Comparison of ENCODE assay signal across 9 cellular contexts in genomic region chr2:63078852-63079606, GRCh38. TPM values are rescaled to one million over a fixed set of nuclear protein-coding genes. Genes with fewer than 3 reads are reported as not detected.
A peak's percentile ranks its signal among the peaks of the same experiment; 100 is the strongest.
DNase-seq lines count a peak whose midpoint lies in the region; ATAC-seq, FAIRE-seq and TF ChIP-seq lines count a peak whose summit lies in the region.
"Had no signal": no experiment of that assay in that cellular context is flagged by ENCODE, and none has a peak within 500 bp of the region (broad histone marks: within the 10 kb centered on the region; RNA-seq: fewer than 3 reads in every experiment).

No MANE protein-coding gene starts in this region.

- no peak overlapping the region for H3K4me3 Mint-ChIP-seq in progenitor cell of endocrine pancreas (ENCODE audit: low read depth)
- H3K4me3 Mint-ChIP-seq: activated T-cell treated with anti-CD3 and anti-CD28 coated beads, Interleukin-2, amount 50 U/mL, for 72 hours had no signal

- H3K9me3 ChIP-seq in GM12878 (replicated peaks; ENCODE audit: control insufficient read depth, insufficient read depth, low read length), result no peaks in the 10 kb centered on the region

- H3K27me3 Mint-ChIP-seq in progenitor cell of endocrine pancreas, result no peaks in the 10 kb centered on the region

- no peak for TF ChIP-seq EP300 in GM12878 (IDR thresholded peaks at IDR 0.05; ENCODE audit: borderline replicate concordance in 1 of 2, control insufficient read depth in 1 of 2, low read depth in 2 of 2, low read length in 2 of 2)

- in situ Hi-C loops in GM12878 (cut with MboI), result no loop called here

- H2AFZ ChIP-seq in GM12878 (ENCODE audit: control insufficient read depth, low read depth, low read length), result no peak overlapping the region

- WGBS in GM12878 (ENCODE audit: insufficient coverage, insufficient replicate concordance, low lambda C conversion rate, missing lambda C conversion rate), result 29% methylated on average over 4 of the region's 4 CpGs

- H3K27ac Mint-ChIP-seq in progenitor cell of endocrine pancreas, result no peak overlapping the region
- H3K27ac Mint-ChIP-seq: activated T-cell treated with anti-CD3 and anti-CD28 coated beads, Interleukin-2, amount 50 U/mL, for 72 hours had no signal

- SMC1A ChIA-PET in GM12878 (lab: Charles Lee; ENCODE audit: uncharacterized antibody, unreplicated experiment), result interaction anchor here (0.7 to 3.4 kb wide), 7 partner anchors 9 to 622 kb away, joined by 3 to 18 read pairs (median 3); no protein-coding TSS in a partner anchor

- H3K4me1 Mint-ChIP-seq in progenitor cell of endocrine pancreas (ENCODE audit: low read depth), result no peaks in the 10 kb centered on the region

- peak; percentile 40 to 71 (median 54) for TF ChIP-seq CTCF in GM12878 (IDR thresholded peaks at IDR 0.05 in 2 of 3, conservative IDR thresholded peaks at IDR 0.05 in 1 of 3; ENCODE audit: control insufficient read depth in 2 of 3, extremely low read depth in 1 of 3, insufficient read depth in 1 of 3, low read depth in 3 of 3, low read length in 3 of 3)
- peak; percentile 28 for TF ChIP-seq CTCF in progenitor cell of endocrine pancreas (IDR thresholded peaks at IDR 0.05; ENCODE audit: unreplicated experiment)

- POLR2A ChIA-PET in GM12878 (lab: Charles Lee), result interaction anchor here (0.6 kb wide), 2 partner anchors 35 to 978 kb away, joined by 3 read pairs; no protein-coding TSS in a partner anchor

- H4K20me1 ChIP-seq in GM12878 (ENCODE audit: control insufficient read depth, insufficient read depth), result no peaks in the 10 kb centered on the region

- peak; percentile 61 for TF ChIP-seq RAD21 in GM12878 (IDR thresholded peaks at IDR 0.05; ENCODE audit: insufficient read depth, low read depth, low read length)

- DNase-seq in SIG-M5 treated with dmso at 0.1 percent for 504 hours (lab: John Stamatoyannopoulos, UW; ENCODE audit: unreplicated experiment), result peak; percentile 23
- DNase-seq in SIG-M5 (lab: John Stamatoyannopoulos, UW), result no peak
- DNase-seq in Jurkat, Clone E6-1 (ENCODE audit: low read depth, low spot score), result peak; percentile 34
- no peak for DNase-seq in GM12878 (ENCODE audit: low read depth, low spot score)
- DNase-seq in progenitor cell of endocrine pancreas (ENCODE audit: low spot score, unreplicated experiment), result no peak
- no peak for DNase-seq in stimulated activated CD4-positive, alpha-beta T cell treated with anti-CD3 and anti-CD28 coated beads, Interleukin-2, amount 100 ng/mL, for 48 hours

- no peaks in the 10 kb centered on the region for H3K36me3 Mint-ChIP-seq in progenitor cell of endocrine pancreas (ENCODE audit: insufficient read depth)

- ATAC-seq in GM12878 (peak; percentile 88), HG02571 (IDR thresholded peaks at IDR 0.05; ENCODE audit: unreplicated experiment) (no peak), HG03135 (IDR thresholded peaks at IDR 0.05; ENCODE audit: unreplicated experiment) (no peak)
- ATAC-seq: activated T-cell treated with anti-CD3 and anti-CD28 coated beads, Interleukin-2, amount 50 U/mL, for 72 hours had no signal

- H3K36me3 ChIP-seq in GM12878 (ENCODE audit: control insufficient read depth in 2 of 2, insufficient read depth in 2 of 2, low read length in 1 of 2), result no peaks in the 10 kb centered on the region

- BruUV-seq in GM12878 (replicated peaks; lab: Mats Ljungman, UMichigan), result no TSS peak

- no peak overlapping the region for H3K4me2 ChIP-seq in GM12878 (ENCODE audit: control insufficient read depth, insufficient read depth)

- H3K4me3 ChIP-seq in Jurkat, Clone E6-1 (ENCODE audit: low read length), result no peak overlapping the region
- no peak overlapping the region for H3K4me3 ChIP-seq in GM12878

- H3K9ac ChIP-seq in GM12878 (ENCODE audit: control insufficient read depth, insufficient read depth, low read length), result no peak overlapping the region

- RAD21 ChIA-PET in GM12878 (lab: Charles Lee; ENCODE audit: unreplicated experiment), result interaction anchor here (0.8 to 2.4 kb wide), 3 partner anchors 109 to 409 kb away, joined by 3 to 15 read pairs (median 4); no protein-coding TSS in a partner anchor

- CTCF ChIA-PET in GM12878 (lab: Yijun Ruan, JAX), result interaction anchor here (0.6 to 2.5 kb wide), 9 partner anchors 14 to 465 kb away, joined by 3 to 29 read pairs (median 4); no protein-coding TSS in a partner anchor

- TF ChIP-seq POLR2A in GM12878 (IDR thresholded peaks at IDR 0.05; ENCODE audit: low read depth, low read length), result no peak

- no peaks in the 10 kb centered on the region for H3K4me1 ChIP-seq in GM12878 (ENCODE audit: control insufficient read depth, insufficient read depth, low read length)

- H3K27ac ChIP-seq in GM12878 (ENCODE audit: control insufficient read depth, insufficient read depth), result no peak overlapping the region

- H3K79me2 ChIP-seq in GM12878 (ENCODE audit: control insufficient read depth, insufficient read depth, low read length), result no peaks in the 10 kb centered on the region

- intact Hi-C loops in GM12878 (cut with micrococcal nuclease; ENCODE audit: unreplicated experiment), result loop anchor here (2.0 kb wide), 1 partner anchor 410 kb away; no protein-coding TSS in a partner anchor

- no peaks in the 10 kb centered on the region for H3K9me3 Mint-ChIP-seq in progenitor cell of endocrine pancreas (ENCODE audit: low read depth)
- H3K9me3 Mint-ChIP-seq: activated T-cell treated with anti-CD3 and anti-CD28 coated beads, Interleukin-2, amount 50 U/mL, for 72 hours had no signal

- no peaks in the 10 kb centered on the region for H3K27me3 ChIP-seq in GM12878 (replicated peaks in 1 of 2; ENCODE audit: control insufficient read depth in 2 of 2, insufficient read depth in 2 of 2, low read length in 1 of 2)

- no peak for FAIRE-seq in GM12878 (lab: Jason Lieb, UNC)

TF ChIP-seq in GM12878, 131 proteins besides CTCF, POLR2A, EP300 and RAD21:
- TF ChIP-seq NBN (IDR thresholded peaks at IDR 0.05), result no peak
- no peak for TF ChIP-seq NR2F1 (conservative IDR thresholded peaks at IDR 0.05)
- TF ChIP-seq IKZF2 (IDR thresholded peaks at IDR 0.05), result no peak
- peak; percentile 44; the same call in 1 of the 2 replicates for TF ChIP-seq SMC3 (IDR thresholded peaks at IDR 0.05; ENCODE audit: borderline replicate concordance, low read length)
- TF ChIP-seq CHD2 (IDR thresholded peaks at IDR 0.05; ENCODE audit: borderline replicate concordance, low read depth, low read length), result no peak
- TF ChIP-seq BRCA1 (IDR thresholded peaks at IDR 0.05; ENCODE audit: low read depth, low read length), result no peak

RNA-seq across cellular contexts. Expression of gene OTX1, which starts 28.4 kb away (rescaled TPM):
- polyA plus RNA-seq in Jurkat, Clone E6-1 (2012; ENCODE audit: insufficient read depth, insufficient read length), result 6.5 TPM
- total RNA-seq in GM12878 (2013; cell fraction: nucleolus; rRNA removed), result 4.4 and 11.1 TPM in 2 replicates
- total RNA-seq in GM12878 (2014; rRNA removed) (0.49 TPM in 1 of 2 replicates, not detected in the other), GM12878 (2014; rRNA removed; fragmentation: Illumina TruSeq; extraction: Trizol) (0.04 TPM in 1 of 2 replicates, not detected in the other), GM12878 (2021) (0.35 and 0.67 TPM in 2 replicates), progenitor cell of endocrine pancreas (1.0 and 1.2 TPM in 2 replicates)
- polyA plus RNA-seq in GM12878 (2011; ENCODE audit: low read depth), result not detected
- polyA plus RNA-seq in GM12878 (2011; rRNA removed) (0.26 TPM in 1 of 2 replicates, not detected in the other), GM12878 (2014; fragmentation: Illumina TruSeq; extraction: Trizol) (0.06 TPM in 1 of 2 replicates, not detected in the other), GM12878 (2014; fragmentation: Nextera tagmentation; extraction: Ambion mirVana) (under 1 TPM in 1 of 2 experiments, not detected in 1; 0.04 TPM), GM12878 (2014; rRNA removed) (0.09 and 0.33 TPM in 2 replicates), GM12878 (2016; fragmentation: Nextera tagmentation; extraction: Ambion mirVana) (under 1 TPM; 0.20 to 0.35 TPM)
- 0.12 and 0.28 TPM in 2 replicates for polyA plus RNA-seq in GM12878 (2011; cell fraction: cytosol; rRNA removed)
- polyA plus RNA-seq in GM12878 (2011; cell fraction: nucleus; rRNA removed), result 2.3 and 3.1 TPM in 2 replicates
- 0.12 and 0.28 TPM in 2 replicates for polyA plus RNA-seq in GM12878 (2012)
- polyA minus RNA-seq in GM12878 (2011; rRNA and poly(A)+ RNA removed), result 0.37 and 1.6 TPM in 2 replicates
- polyA minus RNA-seq in GM12878 (2011; cell fraction: cytosol; rRNA and poly(A)+ RNA removed), result 0.40 and 1.2 TPM in 2 replicates
- polyA minus RNA-seq in GM12878 (2011; cell fraction: nucleus; rRNA and poly(A)+ RNA removed), result 6.9 and 10.2 TPM in 2 replicates

Comparison
In these comparisons a context has a peak if more than half of its experiments do, and no peak if none do; other contexts are left out.
1. DNase-seq: peak in SIG-M5 treated with dmso at 0.1 percent for 504 hours (single experiment) and Jurkat, Clone E6-1 (single experiment); none in SIG-M5 (single experiment), GM12878 (single experiment), progenitor cell of endocrine pancreas (single experiment) and stimulated activated CD4-positive, alpha-beta T cell treated with anti-CD3 and anti-CD28 coated beads, Interleukin-2, amount 100 ng/mL, for 48 hours (0 of 2).